ENCODE assay signal across 10 cellular contexts in genomic region chr19:51699170-51699569, GRCh38. TPM values are rescaled to one million over a fixed set of nuclear protein-coding genes. Genes with fewer than 3 reads are reported as not detected.
"Had no signal": no experiment of that assay in that cellular context is flagged by ENCODE, and none has a peak within 500 bp of the region (broad histone marks: within the 10 kb centered on the region; RNA-seq: fewer than 3 reads in every experiment).

No MANE protein-coding gene starts in this region.

- ATAC-seq: HCT116 had no signal

- H3K4me3 ChIP-seq: GM23248, HAP-1 had no signal

- H3K9me3 ChIP-seq: HAP-1 had no signal

- H3K4me3 Mint-ChIP-seq: HFFc6 had no signal

- H3K27ac Mint-ChIP-seq: HFFc6 had no signal

- H3K9me3 Mint-ChIP-seq: HFFc6 had no signal

- DNase-seq: GM23248, GOT3, H7, HFFc6, IMR-90, KG1 had no signal

- H3K27ac ChIP-seq: GM23248 had no signal

- H3K4me1 ChIP-seq: HAP-1 had no signal

RNA-seq across cellular contexts. Expression of gene HAS1, which starts 24.6 kb away (rescaled TPM):
- total RNA-seq: H4, H7, HFFc6, IMR-90 had no signal
- polyA plus RNA-seq: GM23248, IMR-90 had no signal

RNA-seq across cellular contexts. Expression of gene FPR1, which starts 52.5 kb away (rescaled TPM):
- total RNA-seq: GM23248, H7, HT-29, IMR-90 had no signal
- polyA plus RNA-seq: GM23248, IMR-90 had no signal

RNA-seq across cellular contexts. Expression of gene SIGLEC14, which starts 52.5 kb away (rescaled TPM):
- total RNA-seq: GM23248, H4, H7, HFFc6, HT-29, IMR-90 had no signal
- polyA plus RNA-seq: GM23248, IMR-90 had no signal
